22 cellular contexts compared by ENCODE assay signal in genomic region chr1:93801471-93801870, GRCh38.
"Had no signal": no experiment of that assay in that cellular context is flagged by ENCODE, and none has a peak within 500 bp of the region (broad histone marks: within the 10 kb centered on the region; RNA-seq: fewer than 3 reads in every experiment).

No MANE protein-coding gene starts in this region.

- H3K9me3 ChIP-seq: mucosa of descending colon, right lobe of liver, thyroid gland, upper lobe of right lung had no signal

- H3K27ac ChIP-seq: hepatocyte, right lobe of liver, skin epidermis, thyroid gland, upper lobe of right lung had no signal

- H3K79me2 ChIP-seq: hepatocyte had no signal

- H3K27ac Mint-ChIP-seq: activated CD4-positive, alpha-beta memory T cell treated with anti-CD3 and anti-CD28 coated beads for 36 hours; activated naive CD4-positive, alpha-beta T cell treated with anti-CD3 and anti-CD28 coated beads, Interleukin-2, amount 10 ng/mL, durations not matched to agents 7 days and 5 days; activated T-cell treated with anti-CD3 and anti-CD28 coated beads, Interleukin-2, amount 50 U/mL, for 72 hours; immature natural killer cell; nephron progenitor cell; stimulated activated naive CD8-positive, alpha-beta T cell treated with anti-CD3 and anti-CD28 coated beads, Interleukin-15, Interleukin-2, amounts not matched to agents 100 ng/mL and 50 ng/mL, for 24 hours; T-helper 17 cell had no signal

- H3K4me2 ChIP-seq: hepatocyte had no signal

- H2AFZ ChIP-seq: hepatocyte had no signal

- H3K4me3 Mint-ChIP-seq: activated CD4-positive, alpha-beta memory T cell treated with anti-CD3 and anti-CD28 coated beads for 36 hours; activated naive CD4-positive, alpha-beta T cell treated with anti-CD3 and anti-CD28 coated beads, Interleukin-2, amount 10 ng/mL, durations not matched to agents 7 days and 5 days; activated T-cell treated with anti-CD3 and anti-CD28 coated beads, Interleukin-2, amount 50 U/mL, for 72 hours; immature natural killer cell; nephron progenitor cell; stimulated activated naive CD8-positive, alpha-beta T cell treated with anti-CD3 and anti-CD28 coated beads, Interleukin-15, Interleukin-2, amounts not matched to agents 100 ng/mL and 50 ng/mL, for 24 hours; T-helper 17 cell had no signal

- H3K9me3 Mint-ChIP-seq: activated CD4-positive, alpha-beta memory T cell treated with anti-CD3 and anti-CD28 coated beads for 36 hours; activated naive CD4-positive, alpha-beta T cell treated with anti-CD3 and anti-CD28 coated beads, Interleukin-2, amount 10 ng/mL, durations not matched to agents 7 days and 5 days; activated T-cell treated with anti-CD3 and anti-CD28 coated beads, Interleukin-2, amount 50 U/mL, for 72 hours; stimulated activated naive CD8-positive, alpha-beta T cell treated with anti-CD3 and anti-CD28 coated beads, Interleukin-15, Interleukin-2, amounts not matched to agents 100 ng/mL and 50 ng/mL, for 24 hours had no signal

- H3K4me1 ChIP-seq: right lobe of liver had no signal

- ATAC-seq: activated T-cell treated with anti-CD3 and anti-CD28 coated beads, Interleukin-2, amount 50 U/mL, for 72 hours; mucosa of descending colon; T-helper 17 cell; upper lobe of right lung had no signal

- H3K27me3 ChIP-seq: hepatocyte, right lobe of liver, thyroid gland, upper lobe of right lung had no signal

- H3K36me3 Mint-ChIP-seq: activated CD4-positive, alpha-beta memory T cell treated with anti-CD3 and anti-CD28 coated beads for 36 hours; activated naive CD4-positive, alpha-beta T cell treated with anti-CD3 and anti-CD28 coated beads, Interleukin-2, amount 10 ng/mL, durations not matched to agents 7 days and 5 days; immature natural killer cell had no signal

- H3K4me3 ChIP-seq: hepatocyte, mucosa of descending colon, right lobe of liver, skin epidermis, thyroid gland, upper lobe of right lung had no signal

- H3K36me3 ChIP-seq: right lobe of liver, thyroid gland, upper lobe of right lung had no signal

- H3K4me1 Mint-ChIP-seq: activated naive CD4-positive, alpha-beta T cell treated with anti-CD3 and anti-CD28 coated beads, Interleukin-2, amount 10 ng/mL, durations not matched to agents 7 days and 5 days; immature natural killer cell; nephron progenitor cell; T-helper 17 cell had no signal

- DNase-seq: activated CD4-positive, alpha-beta memory T cell treated with anti-CD3 and anti-CD28 coated beads for 36 hours; activated CD4-positive, alpha-beta T cell treated with anti-CD3 and anti-CD28 coated beads for 48 hours; activated effector memory CD4-positive, alpha-beta T cell treated with anti-CD3 and anti-CD28 coated beads, Interleukin-2, amount 50 U/mL, for 16 hours; activated naive CD4-positive, alpha-beta T cell treated with anti-CD3 and anti-CD28 coated beads, Interleukin-2, amount 10 ng/mL, durations not matched to agents 7 days and 5 days; activated T-cell treated with anti-CD3 and anti-CD28 coated beads, Interleukin-2, amount 50 U/mL, for 72 hours; cerebellar nuclear complex; cortex of kidney; glutamatergic neuron; immature natural killer cell; mesendoderm; mucosa of descending colon; nephron progenitor cell; posterior cingulate gyrus; right lobe of liver; stimulated activated CD4-positive, alpha-beta T cell treated with anti-CD3 and anti-CD28 coated beads, Interleukin-1b, Interleukin-23, amount 100 ng/mL, for 48 hours; substantia nigra; T-helper 17 cell; thyroid gland; upper lobe of right lung had no signal
